8 cellular contexts compared by ENCODE assay signal in the genomic region with DNA sequence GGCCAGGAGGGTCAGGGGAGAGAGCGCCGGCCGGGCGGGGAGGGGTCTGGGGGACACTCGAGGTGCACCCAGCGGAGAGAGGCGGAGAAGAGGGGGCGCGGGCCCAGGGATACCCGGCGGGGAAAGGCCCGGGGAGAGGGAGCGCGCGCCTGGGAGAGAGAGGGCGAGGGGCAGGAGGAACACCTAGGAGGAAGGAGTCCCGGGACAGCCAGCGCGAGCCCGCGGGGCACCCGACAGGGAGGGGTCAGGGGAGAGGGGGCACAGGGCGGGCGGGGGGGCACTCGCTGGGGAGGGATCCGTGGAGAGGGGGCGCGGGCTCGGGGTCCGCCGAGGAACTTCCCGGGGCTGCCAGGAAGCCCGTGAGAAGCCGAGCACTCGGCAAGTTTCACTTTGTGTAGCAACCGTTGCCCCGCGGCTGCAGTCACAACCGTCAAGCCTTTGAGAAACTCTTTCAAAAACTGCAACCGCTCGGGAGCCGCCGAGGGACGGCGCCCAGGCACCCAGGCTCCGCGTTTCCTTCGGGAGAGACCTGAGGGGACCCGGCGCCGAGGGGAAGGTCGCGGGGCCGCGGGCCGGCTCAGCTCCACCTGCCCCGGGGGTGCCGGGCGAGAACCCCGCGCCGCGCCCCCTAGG. TPM values are rescaled to one million over a fixed set of nuclear protein-coding genes. Genes with fewer than 3 reads are reported as not detected.
A peak's percentile ranks its signal among the peaks of the same experiment; 100 is the strongest.
DNase-seq lines count a peak whose midpoint lies in the region; ATAC-seq, FAIRE-seq and TF ChIP-seq lines count a peak whose summit lies in the region.

No MANE protein-coding gene starts in this region.

- POLR2A ChIA-PET in endothelial cell of umbilical vein (lab: Charles Lee): no interaction called here

- H2AFZ ChIP-seq in endothelial cell of umbilical vein (ENCODE audit: low read depth, low read length): peak overlapping the region; percentile 86

- CTCF ChIA-PET in endothelial cell of umbilical vein (lab: Charles Lee): interaction anchor here (0.6 to 2.2 kb wide), 5 partner anchors 9 to 152 kb away, joined by 3 to 5 read pairs (median 4); no protein-coding TSS in a partner anchor

- intact Hi-C loops in endothelial cell of umbilical vein (cut with micrococcal nuclease): loop anchor here (1.0 to 2.0 kb wide), 3 partner anchors 34 to 98 kb away; no protein-coding TSS in a partner anchor
- intact Hi-C loops in mucosa of descending colon (cut with DNase I, micrococcal nuclease): no loop called here

- peak overlapping the region; percentile 71 for H3K9ac ChIP-seq in endothelial cell of umbilical vein (replicated peaks; ENCODE audit: extremely low read depth, insufficient read depth, low read length)

- H3K9me1 ChIP-seq in endothelial cell of umbilical vein (replicated peaks; ENCODE audit: control insufficient read depth, extremely low read depth, insufficient read depth, low read length): no peaks in the 10 kb centered on the region

- TF ChIP-seq CTCF in endothelial cell of umbilical vein (IDR thresholded peaks at IDR 0.05; ENCODE audit: extremely low read depth in 1 of 2, insufficient read depth in 1 of 2, low read depth in 1 of 2, low read length in 2 of 2) (no peak), mucosa of descending colon (IDR thresholded peaks at IDR 0.05) (no peak)

- DNase-seq in 8988T (peak; percentile 73), NCI-H748 treated with DMSO at 0.1 percent for 48 hours (lab: John Stamatoyannopoulos, UW) (peak; percentile 47), endothelial cell of umbilical vein (ENCODE audit: low read depth, low spot score) (peak; percentile 57), mucosa of descending colon (peak; percentile 74 to 86 (median 83))
- peak; percentile 36 for DNase-seq in activated CD8-positive, alpha-beta memory T cell treated with anti-CD3 and anti-CD28 coated beads, Interleukin-2, amount 50 U/mL, for 24 hours (ENCODE audit: extremely low read depth)
- DNase-seq in stimulated activated CD8-positive, alpha-beta memory T cell treated with anti-CD3 and anti-CD28 coated beads, Interleukin-7, amount 100 ng/mL, for 24 hours (ENCODE audit: low read depth): peak; percentile 43

- no peak for TF ChIP-seq POLR2A in endothelial cell of umbilical vein (IDR thresholded peaks at IDR 0.05; ENCODE audit: low read depth, low read length)

- H3K36me3 ChIP-seq in endothelial cell of umbilical vein (ENCODE audit: control insufficient read depth in 2 of 2, extremely low read depth in 1 of 2, insufficient read depth in 2 of 2, low read length in 2 of 2): peaks cover 0 to 3% of the 10 kb centered on the region in 2 experiments
- no peaks in the 10 kb centered on the region for H3K36me3 ChIP-seq in mucosa of descending colon (ENCODE audit: low read depth)

- FAIRE-seq in endothelial cell of umbilical vein (lab: Jason Lieb, UNC): peak; percentile 56

- H3K27me3 ChIP-seq in endothelial cell of umbilical vein (ENCODE audit: control insufficient read depth in 2 of 2, insufficient read depth in 2 of 2, low read length in 2 of 2): no peaks in the 10 kb centered on the region

- H3K4me1 ChIP-seq in endothelial cell of umbilical vein (ENCODE audit: control insufficient read depth, extremely low read depth, insufficient read depth, low read length) (peaks cover 16% of the 10 kb centered on the region), mucosa of descending colon (ENCODE audit: low read depth) (peaks cover 15% of the 10 kb centered on the region)

- H3K4me3 ChIP-seq in endothelial cell of umbilical vein (replicated peaks in 1 of 3; ENCODE audit: insufficient read depth in 1 of 3, low read depth in 1 of 3, low read length in 3 of 3): peak overlapping the region; percentile 84 to 98 (median 87)
- peak overlapping the region; percentile 84 for H3K4me3 ChIP-seq in mucosa of descending colon

- no peaks in the 10 kb centered on the region for H3K9me3 ChIP-seq in endothelial cell of umbilical vein (replicated peaks; ENCODE audit: control insufficient read depth, insufficient read depth, low read length)
- no peaks in the 10 kb centered on the region for H3K9me3 ChIP-seq in mucosa of descending colon

- peaks cover 43% of the 10 kb centered on the region for H3K79me2 ChIP-seq in endothelial cell of umbilical vein (ENCODE audit: control insufficient read depth, insufficient read depth, low read length)

- BruUV-seq in endothelial cell of umbilical vein (replicated peaks; lab: Mats Ljungman, UMichigan): no TSS peak

- ATAC-seq in GM18498 (IDR thresholded peaks at IDR 0.05; ENCODE audit: unreplicated experiment): peak; percentile 34
- ATAC-seq in HG02973 (IDR thresholded peaks at IDR 0.05; ENCODE audit: unreplicated experiment): peak; percentile 27
- ATAC-seq in mucosa of descending colon: peak; percentile 62

- H3K4me2 ChIP-seq in endothelial cell of umbilical vein (ENCODE audit: insufficient read depth, low read length): no peak overlapping the region

- dilution Hi-C loops in endothelial cell of umbilical vein (cut with MboI; ENCODE audit: extremely low pct_ligation_motif_present, low sequenced_read_pairs): no loop called here

- peak overlapping the region; percentile 48 for H3K27ac ChIP-seq in endothelial cell of umbilical vein (ENCODE audit: insufficient read depth, low read depth, low read length)

- no peaks in the 10 kb centered on the region for H4K20me1 ChIP-seq in endothelial cell of umbilical vein (replicated peaks; ENCODE audit: control insufficient read depth, extremely low read depth, insufficient read depth, low read length)

TF ChIP-seq in endothelial cell of umbilical vein, 7 proteins besides CTCF, POLR2A, EP300 and RAD21:
- TF ChIP-seq MYC (IDR thresholded peaks at IDR 0.05; ENCODE audit: low read depth, low read length) (no peak), EZH2 (IDR thresholded peaks at IDR 0.05; ENCODE audit: borderline replicate concordance, low read depth, low read length, severe bottlenecking) (no peak), JUN (IDR thresholded peaks at IDR 0.05; ENCODE audit: borderline replicate concordance, insufficient read depth, insufficient read length, low read depth) (no peak), POLR2AphosphoS5 (IDR thresholded peaks at IDR 0.05; ENCODE audit: insufficient read depth, low read depth, low read length) (no peak), FOS (IDR thresholded peaks at IDR 0.05; ENCODE audit: borderline replicate concordance, insufficient read depth, low read length) (no peak)
- TF ChIP-seq, protein P1, sequence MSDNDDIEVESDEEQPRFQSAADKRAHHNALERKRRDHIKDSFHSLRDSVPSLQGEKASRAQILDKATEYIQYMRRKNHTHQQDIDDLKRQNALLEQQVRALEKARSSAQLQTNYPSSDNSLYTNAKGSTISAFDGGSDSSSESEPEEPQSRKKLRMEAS (IDR thresholded peaks at IDR 0.05; ENCODE audit: insufficient read depth, insufficient read length): no peak
TF ChIP-seq in endothelial cell of umbilical vein: peak in this region for 0.

RNA-seq across cellular contexts. Expression of a gene that starts 0.5 kb away (rescaled TPM):
- total RNA-seq in endothelial cell of umbilical vein (105 and 108 TPM in 2 replicates), mucosa of descending colon (100 to 1,000 TPM; 220 to 421 (median 334) TPM)
- polyA plus RNA-seq in endothelial cell of umbilical vein: 54.5 and 58.5 TPM in 2 replicates
- polyA plus RNA-seq in endothelial cell of umbilical vein (2011; cell fraction: cytosol; rRNA removed): 61.7 and 70.4 TPM in 2 replicates
- polyA plus RNA-seq in endothelial cell of umbilical vein (2011; cell fraction: nucleus; rRNA removed): 99.6 and 120 TPM in 2 replicates
- 76.0 and 97.3 TPM in 2 replicates for polyA plus RNA-seq in endothelial cell of umbilical vein (2012)
- 61.0 and 62.0 TPM in 2 replicates for polyA minus RNA-seq in endothelial cell of umbilical vein
- 42.7 TPM for polyA minus RNA-seq in endothelial cell of umbilical vein (2011; cell fraction: cytosol; rRNA and poly(A)+ RNA removed)
- polyA minus RNA-seq in endothelial cell of umbilical vein (2011; cell fraction: nucleus; rRNA and poly(A)+ RNA removed): 26.8 and 29.3 TPM in 2 replicates

Comparison
In these comparisons a context has a peak if more than half of its experiments do, and no peak if none do; other contexts are left out.
1. Peak in every context shown above with its lines: DNase-seq, ATAC-seq, H3K4me3 ChIP-seq and H3K27ac ChIP-seq.